ENCODE assay signal across 8 cellular contexts in genomic region chr6:150142657-150143501, GRCh38. TPM values are rescaled to one million over a fixed set of nuclear protein-coding genes. Genes with fewer than 3 reads are reported as not detected.
A peak's percentile ranks its signal among the peaks of the same experiment; 100 is the strongest.
DNase-seq lines count a peak whose midpoint lies in the region; ATAC-seq and TF ChIP-seq lines count a peak whose summit lies in the region.

TSS of gene PPP1R14C (plus strand) at chr6:150143044. CDS start at chr6:150143193, 149 bp downstream.

- H3K4me3 ChIP-seq in Panc1 (ENCODE audit: low read depth in 2 of 2, low read length in 2 of 2), result peak within 1 kb of the TSS; percentile 28 to 41

- H3K36me3 ChIP-seq in Panc1 (ENCODE audit: control insufficient read depth, insufficient read depth, low read length), result no peaks in the 10 kb centered on the region; the same call in 1 of the 2 replicates

- H3K9me3 ChIP-seq in Panc1 (ENCODE audit: control insufficient read depth, insufficient read depth, low read depth, low read length), result no peaks in the 10 kb centered on the region

- CTCF ChIA-PET in Panc1 (lab: Charles Lee), result interaction anchor here (0.7 kb wide), 1 partner anchor 136 kb away, joined by 3 read pairs; no protein-coding TSS in a partner anchor

- POLR2A ChIA-PET in Panc1 (lab: Charles Lee), result no interaction called here

- DNase-seq in activated gamma-delta T cell (lab: John Stamatoyannopoulos, UW) (peak; percentile 21), activated gamma-delta T cell treated with Interleukin-2 at 50 U/mL for 16 hours (no peak), Panc1 (ENCODE audit: low read depth, low spot score) (no peak), cerebellar cortex (ENCODE audit: low spot score) (peak; percentile 29), left lobe of liver (ENCODE audit: low spot score) (no peak), NCI-H524 treated with DMSO at 0.1 percent for 48 hours (lab: John Stamatoyannopoulos, UW) (no peak), OCI-M1 (lab: John Stamatoyannopoulos, UW) (no peak)
- DNase-seq in stimulated activated CD8-positive, alpha-beta memory T cell treated with anti-CD3 and anti-CD28 coated beads, Interleukin-7, amount 100 ng/mL, for 48 hours (ENCODE audit: extremely low read depth in 1 of 2, low read depth in 1 of 2), result peak; percentile 10 to 13

- peaks cover 56% of the 10 kb centered on the region for H3K27me3 ChIP-seq in Panc1 (ENCODE audit: control insufficient read depth, insufficient read depth, low read length)

- no peak within 1 kb of the TSS for H3K27ac ChIP-seq in Panc1 (ENCODE audit: low read length)

- peaks cover 7% of the 10 kb centered on the region; the same call in 1 of the 2 replicates for H3K4me1 ChIP-seq in Panc1 (ENCODE audit: control insufficient read depth, insufficient read depth, low read length)

- no TSS peak for BruUV-seq in Panc1 (replicated peaks; lab: Mats Ljungman, UMichigan)

- ATAC-seq in Panc1 (peak; percentile 85), left lobe of liver (peak; percentile 64)

- in situ Hi-C loops in Panc1 (cut with HindIII; ENCODE audit: low pct_unique_long_range_greater_than_20kb, low sequenced_read_pairs), result no loop called here

- intact Hi-C loops in Panc1 (cut with micrococcal nuclease; ENCODE audit: unreplicated experiment), result no loop called here

- no peak for TF ChIP-seq CTCF in Panc1 (IDR thresholded peaks at IDR 0.05)

RNA-seq across cellular contexts. Expression of gene PPP1R14C, which starts in this region (rescaled TPM):
- total RNA-seq in Panc1 (2021; ENCODE audit: unreplicated experiment), result not detected
- polyA plus RNA-seq in Panc1 (2012; ENCODE audit: insufficient read length), result not detected
- 0.08 TPM for total RNA-seq in left lobe of liver

Comparison
In these comparisons a context has a peak if more than half of its experiments do, and no peak if none do; other contexts are left out.
1. DNase-seq: peak in activated gamma-delta T cell (single experiment), cerebellar cortex (single experiment) and stimulated activated CD8-positive, alpha-beta memory T cell treated with anti-CD3 and anti-CD28 coated beads, Interleukin-7, amount 100 ng/mL, for 48 hours (2 of 2); none in activated gamma-delta T cell treated with Interleukin-2 at 50 U/mL for 16 hours (single experiment), Panc1 (single experiment), left lobe of liver (single experiment), NCI-H524 treated with DMSO at 0.1 percent for 48 hours (single experiment) and OCI-M1 (single experiment).
2. Peak in ATAC-seq and H3K4me3 ChIP-seq in Panc1; RNA of the gene not detected or under 1 TPM.
3. Peak in ATAC-seq in left lobe of liver; RNA of the gene not detected or under 1 TPM.